ENCODE assay signal across 32 cellular contexts in genomic region chr3:171836836-171837235, GRCh38. TPM values are rescaled to one million over a fixed set of nuclear protein-coding genes. Genes with fewer than 3 reads are reported as not detected.
A peak's percentile ranks its signal among the peaks of the same experiment; 100 is the strongest.
DNase-seq lines count a peak whose midpoint lies in the region; ATAC-seq, FAIRE-seq and TF ChIP-seq lines count a peak whose summit lies in the region.
"Had no signal": no experiment of that assay in that cellular context is flagged by ENCODE, and none has a peak within 500 bp of the region (broad histone marks: within the 10 kb centered on the region; RNA-seq: fewer than 3 reads in every experiment).

No MANE protein-coding gene starts in this region.

- no peak for TF ChIP-seq EP300 in A549 (IDR thresholded peaks at IDR 0.05)

- H3K4me1 ChIP-seq in A549 = peaks cover 62% of the 10 kb centered on the region
- H3K4me1 ChIP-seq in right atrium auricular region = peaks cover 0 to 59% of the 10 kb centered on the region in 2 donors
- peaks cover 7 to 53% (median 44%) of the 10 kb centered on the region in 5 donors for H3K4me1 ChIP-seq in subcutaneous abdominal adipose tissue (ENCODE audit: control insufficient read depth in 5 of 5, insufficient read depth in 5 of 5, low read length in 5 of 5)

- no peak for FAIRE-seq in A549 (lab: Jason Lieb, UNC)
- FAIRE-seq: D721Med, GM18507, HTR-8/SVneo had no signal

- POLR2A ChIA-PET in A549 (lab: Yijun Ruan, JAX) = no interaction called here

- in situ Hi-C loops in KBM-7 (cut with MboI; ENCODE audit: low pct_unique_long_range_greater_than_20kb, low sequenced_read_pairs) = no loop called here

- DNase-seq in A549 (ENCODE audit: low read depth in 1 of 2, low spot score in 1 of 2) = no peak
- DNase-seq in dorsolateral prefrontal cortex = no peak
- no peak for DNase-seq in right atrium auricular region (ENCODE audit: low spot score)
- DNase-seq in activated gamma-delta T cell treated with Interleukin-2 at 50 U/mL for 16 hours = no peak
- DNase-seq in KBM-7 = no peak
- DNase-seq: CD4-positive, CD25-positive, alpha-beta regulatory T cell; GOT3; HFFc6; NCI-H1048; NCI-H1417 treated with DMSO at 0.1 percent for 48 hours; NCI-H187; NCI-H2081 treated with DMSO at 0.1 percent for 48 hours; NCI-H2171; NCI-H226; NCI-H510A; NCI-H69; SIG-M5; SK-N-SH had no signal

- WGBS in A549 (ENCODE audit: missing lambda C conversion rate) = 95% methylated on average over 2 of the region's 2 CpGs

- no peaks in the 10 kb centered on the region for H3K27me3 ChIP-seq in dorsolateral prefrontal cortex
- H3K27me3 ChIP-seq in right atrium auricular region = no peaks in the 10 kb centered on the region
- no peaks in the 10 kb centered on the region for H3K27me3 ChIP-seq in subcutaneous abdominal adipose tissue (ENCODE audit: control insufficient read depth in 5 of 5, insufficient read depth in 4 of 5, low read length in 5 of 5)
- H3K27me3 ChIP-seq: BLaER1 had no signal

- no peak overlapping the region for H3K9ac ChIP-seq in subcutaneous abdominal adipose tissue (ENCODE audit: low read length in 5 of 5)
- H3K9ac ChIP-seq: BLaER1, SK-N-SH had no signal

- no peaks in the 10 kb centered on the region for H3K9me3 ChIP-seq in A549
- H3K9me3 ChIP-seq in right atrium auricular region = no peaks in the 10 kb centered on the region
- H3K9me3 ChIP-seq in subcutaneous abdominal adipose tissue (ENCODE audit: control insufficient read depth in 5 of 5, low read length in 5 of 5) = no peaks in the 10 kb centered on the region
- H3K9me3 ChIP-seq: BLaER1, HAP-1, SK-N-SH had no signal

- TF ChIP-seq CTCF in A549 (IDR thresholded peaks at IDR 0.05) = no peak
- TF ChIP-seq CTCF in dorsolateral prefrontal cortex (IDR thresholded peaks at IDR 0.05 in 54 of 56, conservative IDR thresholded peaks at IDR 0.05 in 2 of 56; ENCODE audit: low read depth in 1 of 56, partially characterized antibody in 56 of 56) = no peak
- no peak for TF ChIP-seq CTCF in right atrium auricular region (IDR thresholded peaks at IDR 0.05)

- H3K4me2 ChIP-seq in A549 = no peak overlapping the region
- H3K4me2 ChIP-seq: BLaER1, SK-N-SH had no signal

- H3K36me3 ChIP-seq in right atrium auricular region (no peaks in the 10 kb centered on the region), subcutaneous abdominal adipose tissue (ENCODE audit: control insufficient read depth in 5 of 5, insufficient read depth in 5 of 5, low read length in 5 of 5) (no peaks in the 10 kb centered on the region)
- H3K36me3 ChIP-seq: BLaER1, HAP-1 had no signal

- H3K4me3 ChIP-seq in A549 = no peak overlapping the region
- H3K4me3 ChIP-seq in dorsolateral prefrontal cortex = no peak overlapping the region
- H3K4me3 ChIP-seq in right atrium auricular region = no peak overlapping the region
- H3K4me3 ChIP-seq in subcutaneous abdominal adipose tissue (ENCODE audit: low read depth in 1 of 5, low read length in 5 of 5) = no peak overlapping the region
- H3K4me3 ChIP-seq: BLaER1, HAP-1 had no signal

- CTCF ChIA-PET in A549 (lab: Yijun Ruan, JAX) = no interaction called here

- ATAC-seq in A549 (no peak), GM19463 (IDR thresholded peaks at IDR 0.05; ENCODE audit: unreplicated experiment) (no peak)
- ATAC-seq: Panc1 had no signal

- no peak for TF ChIP-seq POLR2A in A549 (IDR thresholded peaks at IDR 0.05; ENCODE audit: low read length)

- no peak for TF ChIP-seq RAD21 in A549 (conservative IDR thresholded peaks at IDR 0.05 in 1 of 2, IDR thresholded peaks at IDR 0.05 in 1 of 2)

- intact Hi-C loops in dorsolateral prefrontal cortex (cut with DNase I) = loop anchor here (5.0 to 10.0 kb wide), 4 partner anchors 190 to 872 kb away; partner anchors contain the start of gene TNIK (in 1 of the 2)

- H3K27ac ChIP-seq in A549 (peak overlapping the region; percentile 25 to 73; a peak in 3 of 6 replicates), dorsolateral prefrontal cortex (peak overlapping the region in 39 of 59 donors; percentile 0 to 94 (median 81)), right atrium auricular region (peak overlapping the region; percentile 55 to 73), subcutaneous abdominal adipose tissue (ENCODE audit: low read depth, low read length) (peak overlapping the region; percentile 72)
- H3K27ac ChIP-seq: BLaER1, RWPE1 had no signal

TF ChIP-seq in A549, 52 proteins besides CTCF, POLR2A, EP300 and RAD21:
- TF ChIP-seq RARB (CRISPR knock-in tag; IDR thresholded peaks at IDR 0.05) = no peak
- TF ChIP-seq HOXA7 (CRISPR knock-in tag; IDR thresholded peaks at IDR 0.05) = no peak
- no peak for TF ChIP-seq KDM5A (IDR thresholded peaks at IDR 0.05)
- TF ChIP-seq NFE2L2 (conservative IDR thresholded peaks at IDR 0.05; ENCODE audit: low read length) = no peak
- TF ChIP-seq JUN (IDR thresholded peaks at IDR 0.05) = no peak
TF ChIP-seq in A549: peak in this region for 0.

RNA-seq across cellular contexts. Expression of gene TMEM212, which starts 6.3 kb away (rescaled TPM):
- polyA plus RNA-seq in A549 (2011; rRNA removed) = not detected in 2 replicates
- polyA plus RNA-seq in A549 (2012; cell fraction: cytosol; rRNA removed) = not detected in 2 replicates
- not detected in 2 replicates for polyA plus RNA-seq in A549 (2012; cell fraction: nucleus; rRNA removed)
- not detected in 3 replicates for polyA plus RNA-seq in A549 (2017; fragmentation: RNase III; extraction: RNeasy Plus Mini Kit Qiagen cat#74134 plus additional on column Dnase treatment)
- not detected in 2 replicates for polyA minus RNA-seq in A549 (2011; rRNA and poly(A)+ RNA removed)
- total RNA-seq in dorsolateral prefrontal cortex = 1 to 10 TPM in 47 of 120 experiments, under 1 TPM in 16, not detected in 57; 0.22 to 5.6 (median 1.4) TPM
- total RNA-seq in right atrium auricular region = not detected
- total RNA-seq: A172; CD4-positive, CD25-positive, alpha-beta regulatory T cell; Daoy; G401; HFFc6; OCI-LY7 had no signal
- polyA plus RNA-seq: AG04450; CD4-positive, CD25-positive, alpha-beta regulatory T cell; SK-N-SH had no signal

RNA-seq across cellular contexts. Expression of gene PLD1, which starts 26.6 kb away (rescaled TPM):
- polyA plus RNA-seq in A549 (2011; rRNA removed) (26.6 and 27.2 TPM in 2 replicates), A549 (2017; fragmentation: RNase III; extraction: RNeasy Plus Mini Kit Qiagen cat#74134 plus additional on column Dnase treatment) (5.2 to 7.3 TPM (median 6.6 TPM) in 3 replicates)
- 4.6 and 6.0 TPM in 2 replicates for polyA plus RNA-seq in A549 (2012; cell fraction: cytosol; rRNA removed)
- 7.7 and 16.9 TPM in 2 replicates for polyA plus RNA-seq in A549 (2012; cell fraction: nucleus; rRNA removed)
- polyA minus RNA-seq in A549 (2011; rRNA and poly(A)+ RNA removed) = 36.8 and 43.7 TPM in 2 replicates
- total RNA-seq in dorsolateral prefrontal cortex (100 to 1,000 TPM in 2 of 120 experiments, 10 to 100 TPM in 118; 16.2 to 167 (median 39.0) TPM), right atrium auricular region (100 to 1,000 TPM in 1 of 2 donors, 10 to 100 TPM in 1; 64.5 to 111 TPM)
- total RNA-seq: G401, OCI-LY7 had no signal
